13 cellular contexts compared by ENCODE assay signal in genomic region chr1:48793863-48794262, GRCh38. TPM values are rescaled to one million over a fixed set of nuclear protein-coding genes. Genes with fewer than 3 reads are reported as not detected.
DNase-seq lines count a peak whose midpoint lies in the region; ATAC-seq and TF ChIP-seq lines count a peak whose summit lies in the region.
"Had no signal": no experiment of that assay in that cellular context is flagged by ENCODE, and none has a peak within 500 bp of the region (broad histone marks: within the 10 kb centered on the region; RNA-seq: fewer than 3 reads in every experiment).

No MANE protein-coding gene starts in this region.

- H3K27ac Mint-ChIP-seq in activated T-cell treated with anti-CD3 and anti-CD28 coated beads, Interleukin-2, amount 50 U/mL, for 24 hours, result no peak overlapping the region
- H3K27ac Mint-ChIP-seq: dendritic cell treated with granulocyte-macrophage colony-stimulating factor and Interleukin-4, amounts not matched to agents 40 ng/mL and 50 ng/mL, for 4 days had no signal

- WGBS in gastroesophageal sphincter (ENCODE audit: low coverage in 1 of 2), 2 donors, result 56 to 100% methylated on average over 1 of the region's 1 CpG

- peak in 2 of 3 donors; percentile 75 to 80 for DNase-seq in Peyer's patch
- DNase-seq in activated T-cell treated with anti-CD3 and anti-CD28 coated beads, Interleukin-2, amount 50 U/mL, for 24 hours, result no peak
- no peak for DNase-seq in middle frontal gyrus (ENCODE audit: extremely low spot score, low spot score)
- no peak for DNase-seq in cerebellar cortex (ENCODE audit: low spot score)
- DNase-seq: activated CD8-positive, alpha-beta memory T cell treated with anti-CD3 and anti-CD28 coated beads for 24 hours; COR-L47; ovary; PC-3 had no signal

- peak; percentile 81 for ATAC-seq in GM18498 (IDR thresholded peaks at IDR 0.05; ENCODE audit: unreplicated experiment)
- ATAC-seq in GM21381 (IDR thresholded peaks at IDR 0.05; ENCODE audit: unreplicated experiment), result peak; percentile 75
- peak; percentile 86 for ATAC-seq in HG03135 (IDR thresholded peaks at IDR 0.05; ENCODE audit: unreplicated experiment)
- ATAC-seq in gastroesophageal sphincter, result no peak
- ATAC-seq: PC-3 had no signal

- no peak for TF ChIP-seq EP300 in gastroesophageal sphincter (IDR thresholded peaks at IDR 0.05)

- H3K27me3 Mint-ChIP-seq in activated T-cell treated with anti-CD3 and anti-CD28 coated beads, Interleukin-2, amount 50 U/mL, for 24 hours, result peaks cover 19% of the 10 kb centered on the region
- H3K27me3 Mint-ChIP-seq: dendritic cell treated with granulocyte-macrophage colony-stimulating factor and Interleukin-4, amounts not matched to agents 40 ng/mL and 50 ng/mL, for 4 days had no signal

- no peak overlapping the region for H3K4me3 Mint-ChIP-seq in activated T-cell treated with anti-CD3 and anti-CD28 coated beads, Interleukin-2, amount 50 U/mL, for 24 hours
- H3K4me3 Mint-ChIP-seq: dendritic cell treated with granulocyte-macrophage colony-stimulating factor and Interleukin-4, amounts not matched to agents 40 ng/mL and 50 ng/mL, for 4 days had no signal

- H3K9me3 ChIP-seq in Peyer's patch (no peaks in the 10 kb centered on the region), gastroesophageal sphincter (no peaks in the 10 kb centered on the region)
- H3K9me3 ChIP-seq: ovary had no signal

- no peak overlapping the region for H3K4me3 ChIP-seq in Peyer's patch
- H3K4me3 ChIP-seq in gastroesophageal sphincter, result no peak overlapping the region
- H3K4me3 ChIP-seq: ovary had no signal

- H3K27ac ChIP-seq in Peyer's patch (peak overlapping the region in 1 of 4 donors; percentile 64), gastroesophageal sphincter (no peak overlapping the region)
- H3K27ac ChIP-seq: ovary had no signal

- no peaks in the 10 kb centered on the region for H3K36me3 Mint-ChIP-seq in activated T-cell treated with anti-CD3 and anti-CD28 coated beads, Interleukin-2, amount 50 U/mL, for 24 hours (ENCODE audit: low read depth)

- H3K4me1 Mint-ChIP-seq in activated T-cell treated with anti-CD3 and anti-CD28 coated beads, Interleukin-2, amount 50 U/mL, for 24 hours (ENCODE audit: low read depth), result peaks cover 18% of the 10 kb centered on the region

- no peaks in the 10 kb centered on the region for H3K36me3 ChIP-seq in Peyer's patch
- no peaks in the 10 kb centered on the region for H3K36me3 ChIP-seq in gastroesophageal sphincter
- H3K36me3 ChIP-seq: ovary had no signal

- no peaks in the 10 kb centered on the region for H3K9me3 Mint-ChIP-seq in activated T-cell treated with anti-CD3 and anti-CD28 coated beads, Interleukin-2, amount 50 U/mL, for 24 hours
- H3K9me3 Mint-ChIP-seq: dendritic cell treated with granulocyte-macrophage colony-stimulating factor and Interleukin-4, amounts not matched to agents 40 ng/mL and 50 ng/mL, for 4 days had no signal

- H3K4me1 ChIP-seq in Peyer's patch, result peaks cover 0 to 3% (median 2%) of the 10 kb centered on the region in 4 donors
- H3K4me1 ChIP-seq in gastroesophageal sphincter, result peaks cover 0 to 10% (median 0%) of the 10 kb centered on the region in 3 donors

- TF ChIP-seq POLR2A in Peyer's patch (IDR thresholded peaks at IDR 0.05) (no peak), gastroesophageal sphincter (IDR thresholded peaks at IDR 0.05) (no peak)

- no peaks in the 10 kb centered on the region for H3K27me3 ChIP-seq in Peyer's patch
- no peaks in the 10 kb centered on the region for H3K27me3 ChIP-seq in gastroesophageal sphincter
- H3K27me3 ChIP-seq: ovary had no signal

- no peak for TF ChIP-seq CTCF in Peyer's patch (IDR thresholded peaks at IDR 0.05)
- TF ChIP-seq CTCF in gastroesophageal sphincter (IDR thresholded peaks at IDR 0.05), result no peak

RNA-seq across cellular contexts. Expression of gene BEND5, which starts 17.2 kb away (rescaled TPM):
- 10 to 100 TPM in 1 of 4 donors, 1 to 10 TPM in 1, under 1 TPM in 1, not detected in 1; 0.95 to 18.2 (median 1.6) TPM for total RNA-seq in Peyer's patch
- 10 to 100 TPM in 1 of 4 donors, 1 to 10 TPM in 3; 2.6 to 10.4 (median 5.9) TPM for total RNA-seq in gastroesophageal sphincter

Comparison
In these comparisons a context has a peak if more than half of its experiments do, and no peak if none do; other contexts are left out.
1. DNase-seq: peak in Peyer's patch (2 of 3); none in activated T-cell treated with anti-CD3 and anti-CD28 coated beads, Interleukin-2, amount 50 U/mL, for 24 hours (single experiment), middle frontal gyrus (single experiment) and cerebellar cortex (single experiment).